In the genomic region with DNA sequence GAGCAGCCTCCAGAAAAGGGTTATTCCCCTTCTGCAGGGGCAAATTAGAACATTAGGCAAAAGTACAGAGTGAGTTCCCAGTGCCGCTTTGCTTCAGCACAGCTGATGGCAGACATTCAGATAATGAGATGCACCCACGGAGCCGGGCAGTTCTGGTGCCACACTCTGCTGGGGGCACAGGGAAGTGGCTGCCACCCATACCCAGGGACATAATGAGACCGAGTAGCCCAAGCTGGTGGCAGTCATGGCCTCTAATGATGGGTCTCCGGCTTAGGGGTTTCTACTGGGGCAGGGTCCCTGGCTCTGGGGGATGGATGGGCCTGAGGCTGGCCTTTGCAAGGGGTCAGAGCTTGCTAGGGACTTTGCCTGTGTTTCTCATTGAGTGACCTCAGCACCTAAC, we compare ENCODE assay signal across 23 cellular contexts. TPM values are rescaled to one million over a fixed set of nuclear protein-coding genes. Genes with fewer than 3 reads are reported as not detected.
DNase-seq lines count a peak whose midpoint lies in the region; ATAC-seq and TF ChIP-seq lines count a peak whose summit lies in the region.
"Had no signal": no experiment of that assay in that cellular context is flagged by ENCODE, and none has a peak within 500 bp of the region (broad histone marks: within the 10 kb centered on the region; RNA-seq: fewer than 3 reads in every experiment).

No MANE protein-coding gene starts in this region.

- POLR2A ChIA-PET in activated CD4-positive, alpha-beta T cell treated with anti-CD3 and anti-CD28 coated beads, Interleukin-2, amount 10 ng/mL, durations not matched to agents 7 days and 5 days (lab: Charles Lee) = no interaction called here

- no peaks in the 10 kb centered on the region for H3K27me3 Mint-ChIP-seq in chondrocyte (ENCODE audit: low read depth)
- peaks cover 2% of the 10 kb centered on the region for H3K27me3 Mint-ChIP-seq in activated CD4-positive, alpha-beta T cell treated with anti-CD3 and anti-CD28 coated beads, Interleukin-2, amount 10 ng/mL, durations not matched to agents 7 days and 5 days

- H3K27ac Mint-ChIP-seq in chondrocyte (ENCODE audit: unreplicated experiment) = peak overlapping the region; percentile 67
- H3K27ac Mint-ChIP-seq in activated CD4-positive, alpha-beta T cell treated with anti-CD3 and anti-CD28 coated beads, Interleukin-2, amount 10 ng/mL, durations not matched to agents 7 days and 5 days = no peak overlapping the region
- H3K27ac Mint-ChIP-seq: CD4-positive, CD25-positive, alpha-beta regulatory T cell; IgD-negative memory B cell had no signal

- intact Hi-C loops in heart left ventricle (cut with DNase I) (no loop called here), cardiac septum (cut with DNase I) (no loop called here), ovary (cut with DNase I) (no loop called here), aorta (cut with DNase I) (no loop called here)

- CTCF ChIA-PET in activated CD4-positive, alpha-beta T cell treated with anti-CD3 and anti-CD28 coated beads, Interleukin-2, amount 10 ng/mL, durations not matched to agents 7 days and 5 days (lab: Charles Lee) = no interaction called here

- no peak overlapping the region for H3K4me3 ChIP-seq in heart left ventricle
- H3K4me3 ChIP-seq in ovary = no peak overlapping the region
- no peak overlapping the region for H3K4me3 ChIP-seq in aorta (ENCODE audit: low read length in 2 of 2)
- H3K4me3 ChIP-seq: HAP-1, MG63 had no signal

- ATAC-seq in heart left ventricle (no peak), aorta (ENCODE audit: low FRiP score) (no peak), HG02763 (IDR thresholded peaks at IDR 0.05; ENCODE audit: unreplicated experiment) (no peak)

- DNase-seq in heart left ventricle (peak in 3 of 5 donors; percentile 12 to 29 (median 13)), cardiac septum (ENCODE audit: low spot score) (no peak), chondrocyte (ENCODE audit: low spot score) (peak; percentile 51), ovary (peak in 3 of 5 donors; percentile 6 to 31 (median 18)), aorta (peak; percentile 1 to 72), NCI-H446 treated with DMSO at 0.1 percent for 48 hours (lab: John Stamatoyannopoulos, UW) (no peak)
- no peak for DNase-seq in activated CD4-positive, alpha-beta T cell treated with anti-CD3 and anti-CD28 coated beads, Interleukin-2, amount 10 ng/mL, durations not matched to agents 7 days and 5 days
- DNase-seq: BE2C; CD4-positive, CD25-positive, alpha-beta regulatory T cell; COR-L47; DMS 273 treated with DMSO at 0.1 percent for 48 hours; DND-41; Karpas-422; MG63; NCI-H1092; NCI-H146; NCI-H2029 treated with DMSO at 0.1 percent for 48 hours; NCI-H2171; NCI-H748 treated with DMSO at 0.1 percent for 48 hours; OCI-M1 had no signal

- no peak for TF ChIP-seq POLR2A in heart left ventricle (IDR thresholded peaks at IDR 0.05)
- TF ChIP-seq POLR2A in ovary (IDR thresholded peaks at IDR 0.05) = no peak

- H3K27ac ChIP-seq in heart left ventricle (no peak overlapping the region), ovary (no peak overlapping the region), aorta (ENCODE audit: low read depth in 1 of 2, low read length in 2 of 2) (no peak overlapping the region)

- H3K36me3 ChIP-seq in heart left ventricle (no peaks in the 10 kb centered on the region), ovary (no peaks in the 10 kb centered on the region), aorta (ENCODE audit: control insufficient read depth in 1 of 2, insufficient read depth in 2 of 2, low read length in 1 of 2) (no peaks in the 10 kb centered on the region)
- H3K36me3 ChIP-seq: BE2C, HAP-1, MG63 had no signal

- no peak for TF ChIP-seq EP300 in ovary (IDR thresholded peaks at IDR 0.05)

- H3K27me3 ChIP-seq in heart left ventricle (no peaks in the 10 kb centered on the region), ovary (no peaks in the 10 kb centered on the region), aorta (ENCODE audit: control insufficient read depth in 1 of 2, insufficient read depth in 2 of 2, low read length in 1 of 2) (no peaks in the 10 kb centered on the region)
- H3K27me3 ChIP-seq: BE2C, MG63 had no signal

- H3K4me3 Mint-ChIP-seq in chondrocyte (ENCODE audit: unreplicated experiment) = no peak overlapping the region
- no peak overlapping the region for H3K4me3 Mint-ChIP-seq in activated CD4-positive, alpha-beta T cell treated with anti-CD3 and anti-CD28 coated beads, Interleukin-2, amount 10 ng/mL, durations not matched to agents 7 days and 5 days
- H3K4me3 Mint-ChIP-seq: CD4-positive, CD25-positive, alpha-beta regulatory T cell; IgD-negative memory B cell had no signal

- WGBS in heart left ventricle, 4 donors = 84 to 94% (median 88%) methylated on average over 2 to 5 of the region's 5 CpGs
- 78 to 83% (median 81%) methylated on average over 5 of the region's 5 CpGs for WGBS in ovary, 3 donors
- 57 to 59% methylated on average over 5 of the region's 5 CpGs for WGBS in aorta, 2 donors

- H3K9me3 ChIP-seq in heart left ventricle (no peaks in the 10 kb centered on the region), ovary (no peaks in the 10 kb centered on the region), aorta (ENCODE audit: control insufficient read depth, low read length) (no peaks in the 10 kb centered on the region)
- H3K9me3 ChIP-seq: BE2C, HAP-1, MG63 had no signal

- no peaks in the 10 kb centered on the region for H3K36me3 Mint-ChIP-seq in chondrocyte (ENCODE audit: low read depth)
- H3K36me3 Mint-ChIP-seq in activated CD4-positive, alpha-beta T cell treated with anti-CD3 and anti-CD28 coated beads, Interleukin-2, amount 10 ng/mL, durations not matched to agents 7 days and 5 days (ENCODE audit: low read depth) = no peaks in the 10 kb centered on the region
- H3K36me3 Mint-ChIP-seq: CD4-positive, CD25-positive, alpha-beta regulatory T cell; IgD-negative memory B cell had no signal

- H3K4me1 Mint-ChIP-seq in chondrocyte (ENCODE audit: low read depth) = peaks cover 94% of the 10 kb centered on the region
- H3K4me1 Mint-ChIP-seq in activated CD4-positive, alpha-beta T cell treated with anti-CD3 and anti-CD28 coated beads, Interleukin-2, amount 10 ng/mL, durations not matched to agents 7 days and 5 days = no peaks in the 10 kb centered on the region
- H3K4me1 Mint-ChIP-seq: CD4-positive, CD25-positive, alpha-beta regulatory T cell; IgD-negative memory B cell had no signal

- no peaks in the 10 kb centered on the region for H3K9me3 Mint-ChIP-seq in chondrocyte (ENCODE audit: low read depth)
- no peaks in the 10 kb centered on the region for H3K9me3 Mint-ChIP-seq in activated CD4-positive, alpha-beta T cell treated with anti-CD3 and anti-CD28 coated beads, Interleukin-2, amount 10 ng/mL, durations not matched to agents 7 days and 5 days
- H3K9me3 Mint-ChIP-seq: CD4-positive, CD25-positive, alpha-beta regulatory T cell had no signal

- no peak for TF ChIP-seq CTCF in heart left ventricle (IDR thresholded peaks at IDR 0.05)
- no peak for TF ChIP-seq CTCF in chondrocyte (IDR thresholded peaks at IDR 0.05)
- no peak for TF ChIP-seq CTCF in ovary (IDR thresholded peaks at IDR 0.05)

- H3K4me1 ChIP-seq in heart left ventricle = peaks cover 0 to 64% (median 16%) of the 10 kb centered on the region in 12 donors
- H3K4me1 ChIP-seq in ovary (ENCODE audit: insufficient read depth) = peaks cover 75% of the 10 kb centered on the region
- H3K4me1 ChIP-seq in aorta (ENCODE audit: control insufficient read depth in 1 of 2, insufficient read depth in 2 of 2, low read length in 2 of 2) = no peaks in the 10 kb centered on the region
- H3K4me1 ChIP-seq: HAP-1 had no signal

RNA-seq across cellular contexts. Expression of gene GLI2, which starts 26.2 kb away (rescaled TPM):
- total RNA-seq in heart left ventricle (1 to 10 TPM in 5 of 9 donors, under 1 TPM in 4; 0.67 to 4.1 (median 1.0) TPM), cardiac septum (1.8 TPM), chondrocyte (31.1 to 37.0 TPM (median 36.0 TPM) in 3 replicates), ovary (10 to 100 TPM in 6 of 7 donors, 1 to 10 TPM in 1; 6.9 to 53.0 (median 38.9) TPM), aorta (10 to 100 TPM in 1 of 2 donors, 1 to 10 TPM in 1; 9.0 to 18.5 TPM)
- polyA plus RNA-seq in heart left ventricle (1 to 10 TPM in 1 of 2 donors, under 1 TPM in 1; 0.30 to 1.4 TPM), ovary (10 to 100 TPM in 1 of 2 donors, 1 to 10 TPM in 1; 5.9 to 18.5 TPM), aorta (1 to 10 TPM in 1 of 2 donors, under 1 TPM in 1; 0.88 to 1.9 TPM)
- under 1 TPM; 0.07 to 0.12 TPM for total RNA-seq in activated CD4-positive, alpha-beta T cell treated with anti-CD3 and anti-CD28 coated beads, Interleukin-2, amount 10 ng/mL, durations not matched to agents 7 days and 5 days
- total RNA-seq: CD4-positive, CD25-positive, alpha-beta regulatory T cell had no signal
- polyA plus RNA-seq: CD4-positive, CD25-positive, alpha-beta regulatory T cell; IgD-negative memory B cell had no signal

Comparison
In these comparisons a context has a peak if more than half of its experiments do, and no peak if none do; other contexts are left out.
1. DNase-seq: peak in heart left ventricle (3 of 5), chondrocyte (single experiment), ovary (3 of 5) and aorta (2 of 2); none in cardiac septum (single experiment), NCI-H446 treated with DMSO at 0.1 percent for 48 hours (single experiment) and activated CD4-positive, alpha-beta T cell treated with anti-CD3 and anti-CD28 coated beads, Interleukin-2, amount 10 ng/mL, durations not matched to agents 7 days and 5 days (single experiment).